In genomic region chr6:52664185-52664990, GRCh38 we compare ENCODE assay signal across 8 cellular contexts. TPM values are rescaled to one million over a fixed set of nuclear protein-coding genes. Genes with fewer than 3 reads are reported as not detected.
DNase-seq lines count a peak whose midpoint lies in the region; ATAC-seq and TF ChIP-seq lines count a peak whose summit lies in the region.

No MANE protein-coding gene starts in this region.

- H3K27ac Mint-ChIP-seq in CD8-positive, alpha-beta memory T cell = no peak overlapping the region
- no peak overlapping the region for H3K27ac Mint-ChIP-seq in activated CD4-positive, alpha-beta memory T cell treated with anti-CD3 and anti-CD28 coated beads for 36 hours
- H3K27ac Mint-ChIP-seq in effector memory CD8-positive, alpha-beta T cell = no peak overlapping the region

- H3K4me3 ChIP-seq in CD8-positive, alpha-beta memory T cell (ENCODE audit: low read length) = peak overlapping the region; percentile 72
- peak overlapping the region; percentile 62 for H3K4me3 ChIP-seq in lung

- POLR2A ChIA-PET in CD8-positive, alpha-beta memory T cell (lab: Charles Lee) = no interaction called here
- POLR2A ChIA-PET in activated CD4-positive, alpha-beta memory T cell treated with anti-CD3 and anti-CD28 coated beads for 36 hours (lab: Charles Lee) = no interaction called here

- H3K27ac ChIP-seq in CD8-positive, alpha-beta memory T cell (ENCODE audit: low read depth, low read length) = no peak overlapping the region
- peak overlapping the region; percentile 63 to 78 for H3K27ac ChIP-seq in lung (ENCODE audit: low read depth in 1 of 2, low read length in 1 of 2)

- no peak overlapping the region for H3K4me3 Mint-ChIP-seq in CD8-positive, alpha-beta memory T cell
- H3K4me3 Mint-ChIP-seq in activated CD4-positive, alpha-beta memory T cell treated with anti-CD3 and anti-CD28 coated beads for 36 hours = no peak overlapping the region
- H3K4me3 Mint-ChIP-seq in effector memory CD8-positive, alpha-beta T cell = no peak overlapping the region

- H3K36me3 Mint-ChIP-seq in CD8-positive, alpha-beta memory T cell = no peaks in the 10 kb centered on the region
- H3K36me3 Mint-ChIP-seq in activated CD4-positive, alpha-beta memory T cell treated with anti-CD3 and anti-CD28 coated beads for 36 hours = no peaks in the 10 kb centered on the region
- H3K36me3 Mint-ChIP-seq in effector memory CD8-positive, alpha-beta T cell (ENCODE audit: insufficient read depth) = no peaks in the 10 kb centered on the region

- WGBS in lung, 2 donors = 1 to 2% methylated on average over 46 to 53 of the region's 53 CpGs

- peaks cover 0 to 3% (median 0%) of the 10 kb centered on the region in 3 donors for H3K4me1 Mint-ChIP-seq in CD8-positive, alpha-beta memory T cell
- H3K4me1 Mint-ChIP-seq in activated CD4-positive, alpha-beta memory T cell treated with anti-CD3 and anti-CD28 coated beads for 36 hours (ENCODE audit: low read depth) = peaks cover 8% of the 10 kb centered on the region
- H3K4me1 Mint-ChIP-seq in effector memory CD8-positive, alpha-beta T cell (ENCODE audit: low read depth in 2 of 2) = no peaks in the 10 kb centered on the region

- no peak for TF ChIP-seq CTCF in lung (IDR thresholded peaks at IDR 0.05; ENCODE audit: control extremely low read depth, extremely low read depth)

- no peaks in the 10 kb centered on the region for H3K27me3 ChIP-seq in CD8-positive, alpha-beta memory T cell (ENCODE audit: insufficient read depth, low read length, poor library complexity, severe bottlenecking)
- H3K27me3 ChIP-seq in lung (ENCODE audit: control insufficient read depth, insufficient read depth) = no peaks in the 10 kb centered on the region

- peaks cover 4% of the 10 kb centered on the region for H3K4me1 ChIP-seq in CD8-positive, alpha-beta memory T cell (ENCODE audit: insufficient read depth, low read length)
- peaks cover 0 to 6% of the 10 kb centered on the region in 2 donors for H3K4me1 ChIP-seq in lung (ENCODE audit: control insufficient read depth in 2 of 2, insufficient read depth in 2 of 2, low read length in 2 of 2)

- H3K9me3 Mint-ChIP-seq in CD8-positive, alpha-beta memory T cell = no peaks in the 10 kb centered on the region
- H3K9me3 Mint-ChIP-seq in activated CD4-positive, alpha-beta memory T cell treated with anti-CD3 and anti-CD28 coated beads for 36 hours = no peaks in the 10 kb centered on the region
- no peaks in the 10 kb centered on the region for H3K9me3 Mint-ChIP-seq in effector memory CD8-positive, alpha-beta T cell

- no peaks in the 10 kb centered on the region for H3K9me3 ChIP-seq in CD8-positive, alpha-beta memory T cell (ENCODE audit: low read length)
- H3K9me3 ChIP-seq in lung (ENCODE audit: control insufficient read depth in 2 of 2, insufficient read depth in 1 of 2, low read length in 1 of 2) = no peaks in the 10 kb centered on the region

- intact Hi-C loops in activated CD4-positive, alpha-beta memory T cell treated with anti-CD3 and anti-CD28 coated beads for 36 hours (cut with micrococcal nuclease) = loop anchor here (1.0 to 10.0 kb wide), 4 partner anchors 150 to 400 kb away; partner anchors contain the start of genes EFHC1 and FBXO9

- ATAC-seq in GM19452 (IDR thresholded peaks at IDR 0.05; ENCODE audit: unreplicated experiment) = peak; percentile 89
- peak; percentile 81 for ATAC-seq in HG03558 (IDR thresholded peaks at IDR 0.05; ENCODE audit: extremely low read depth, unreplicated experiment)
- ATAC-seq in effector memory CD8-positive, alpha-beta T cell (replicated peaks) = peak; percentile 70
- ATAC-seq in lung (ENCODE audit: insufficient read depth, low FRiP score) = peak; percentile 97

- H3K36me3 ChIP-seq in CD8-positive, alpha-beta memory T cell (ENCODE audit: insufficient read depth, low read length) = no peaks in the 10 kb centered on the region
- H3K36me3 ChIP-seq in lung (ENCODE audit: control insufficient read depth in 2 of 2, insufficient read depth in 2 of 2, low read length in 2 of 2) = no peaks in the 10 kb centered on the region

- CTCF ChIA-PET in CD8-positive, alpha-beta memory T cell (lab: Charles Lee) = interaction anchor here (1.0 to 2.0 kb wide), 6 partner anchors 12 to 386 kb away, joined by 3 to 14 read pairs (median 5); partner anchors contain the start of genes EFHC1 and TRAM2
- CTCF ChIA-PET in activated CD4-positive, alpha-beta memory T cell treated with anti-CD3 and anti-CD28 coated beads for 36 hours (lab: Charles Lee) = interaction anchor here (0.7 to 1.6 kb wide), 8 partner anchors 10 to 257 kb away, joined by 3 to 11 read pairs (median 4); no protein-coding TSS in a partner anchor

- H3K27me3 Mint-ChIP-seq in CD8-positive, alpha-beta memory T cell = no peaks in the 10 kb centered on the region
- no peaks in the 10 kb centered on the region for H3K27me3 Mint-ChIP-seq in activated CD4-positive, alpha-beta memory T cell treated with anti-CD3 and anti-CD28 coated beads for 36 hours
- H3K27me3 Mint-ChIP-seq in effector memory CD8-positive, alpha-beta T cell = no peaks in the 10 kb centered on the region

- peak in 4 of 5 donors; percentile 21 to 56 (median 30) for DNase-seq in CD8-positive, alpha-beta memory T cell
- peak; percentile 87 for DNase-seq in NCI-H526 treated with DMSO at 0.1 percent for 48 hours (lab: John Stamatoyannopoulos, UW)
- peak; percentile 84 for DNase-seq in activated CD4-positive, alpha-beta memory T cell treated with anti-CD3 and anti-CD28 coated beads for 36 hours
- peak; percentile 12 to 25 (median 19) for DNase-seq in effector memory CD8-positive, alpha-beta T cell
- DNase-seq in lung (ENCODE audit: low spot score) = peak; percentile 92
- DNase-seq in stimulated activated CD4-positive, alpha-beta T cell treated with anti-CD3 and anti-CD28 coated beads, TNF-alpha, amount 100 ng/mL, for 24 hours (ENCODE audit: low read depth in 3 of 3) = peak; percentile 40 to 74 (median 48)

RNA-seq across cellular contexts. Expression of gene TMEM14A, which starts 6.5 kb away (rescaled TPM):
- 10 to 100 TPM; 20.1 to 23.7 TPM for total RNA-seq in CD8-positive, alpha-beta memory T cell
- polyA plus RNA-seq in CD8-positive, alpha-beta memory T cell = 27.3 TPM
- total RNA-seq in activated CD4-positive, alpha-beta memory T cell treated with anti-CD3 and anti-CD28 coated beads for 36 hours = 10 to 100 TPM; 16.8 to 19.3 TPM
- 10 to 100 TPM; 18.4 to 18.5 TPM for total RNA-seq in lung
- polyA plus RNA-seq in lung = 10 to 100 TPM; 14.0 to 16.7 TPM

Comparison
In these comparisons a context has a peak if more than half of its experiments do, and no peak if none do; other contexts are left out.
1. DNase-seq: peak in every context shown above with its lines; median percentile 92 in lung; 87 in NCI-H526 treated with DMSO at 0.1 percent for 48 hours; 84 in activated CD4-positive, alpha-beta memory T cell treated with anti-CD3 and anti-CD28 coated beads for 36 hours; 48 in stimulated activated CD4-positive, alpha-beta T cell treated with anti-CD3 and anti-CD28 coated beads, TNF-alpha, amount 100 ng/mL, for 24 hours; 30 in CD8-positive, alpha-beta memory T cell; 19 in effector memory CD8-positive, alpha-beta T cell.